ENCODE assay signal across 8 cellular contexts in genomic region chr1:8395433-8395866, GRCh38.
DNase-seq lines count a peak whose midpoint lies in the region; ATAC-seq and TF ChIP-seq lines count a peak whose summit lies in the region.

No MANE protein-coding gene starts in this region.

- peaks cover 3 to 12% of the 10 kb centered on the region in 2 donors for H3K4me1 ChIP-seq in breast epithelium
- H3K4me1 ChIP-seq in trophoblast cell (ENCODE audit: control insufficient read depth in 1 of 2, insufficient read depth in 2 of 2, low read length in 2 of 2) = peaks cover 9 to 27% of the 10 kb centered on the region in 2 experiments

- no peak overlapping the region for H2BK5ac ChIP-seq in trophoblast cell (ENCODE audit: low read depth, low read length, poor library complexity)

- H3K36me3 ChIP-seq in breast epithelium = no peaks in the 10 kb centered on the region
- peaks cover 0 to 3% of the 10 kb centered on the region in 2 experiments for H3K36me3 ChIP-seq in trophoblast cell (ENCODE audit: control insufficient read depth in 1 of 2, insufficient read depth in 2 of 2, low read length in 2 of 2)

- H3K4ac ChIP-seq in trophoblast cell (ENCODE audit: low read depth, low read length) = peak overlapping the region; percentile 48

- no peak overlapping the region for H4K12ac ChIP-seq in trophoblast cell (ENCODE audit: low read depth, low read length)

- H2BK12ac ChIP-seq in trophoblast cell (ENCODE audit: low read length) = no peak overlapping the region

- no peak overlapping the region for H2AFZ ChIP-seq in trophoblast cell (ENCODE audit: insufficient read depth, low read length, poor library complexity)

- peaks cover 2% of the 10 kb centered on the region for H3K79me2 ChIP-seq in trophoblast cell (ENCODE audit: control insufficient read depth, insufficient read depth, low read length, poor library complexity)

- no peak for TF ChIP-seq CTCF in breast epithelium (IDR thresholded peaks at IDR 0.05)

- H3K9ac ChIP-seq in trophoblast cell (ENCODE audit: low read length) = no peak overlapping the region

- DNase-seq in M059J (ENCODE audit: low read depth) (peak; percentile 64), breast epithelium (ENCODE audit: low spot score in 2 of 2) (no peak), trophoblast cell (no peak), posterior vena cava (ENCODE audit: low spot score) (no peak)
- no peak for DNase-seq in effector CD4-positive, alpha-beta T cell

- no peak overlapping the region for H3K14ac ChIP-seq in trophoblast cell (ENCODE audit: low read length)

- no peak for ATAC-seq in HG02938 (IDR thresholded peaks at IDR 0.05; ENCODE audit: unreplicated experiment)
- ATAC-seq in HG03095 (IDR thresholded peaks at IDR 0.05; ENCODE audit: unreplicated experiment) = no peak

- no peak overlapping the region for H4K8ac ChIP-seq in trophoblast cell (ENCODE audit: low read depth, low read length)

- H4K91ac ChIP-seq in trophoblast cell (ENCODE audit: low read depth, low read length) = no peak overlapping the region

- H3K23ac ChIP-seq in trophoblast cell (ENCODE audit: low read length) = no peak overlapping the region

- no peaks in the 10 kb centered on the region for H3K9me3 ChIP-seq in breast epithelium
- H3K9me3 ChIP-seq in trophoblast cell (ENCODE audit: insufficient read depth, low read depth, low read length) = no peaks in the 10 kb centered on the region

- peak overlapping the region; percentile 50 for H3K4me2 ChIP-seq in trophoblast cell (ENCODE audit: low read length)

- H3K18ac ChIP-seq in trophoblast cell (ENCODE audit: low read length) = peak overlapping the region; percentile 68

- H3K4me3 ChIP-seq in GM08714 (ENCODE audit: low read length) = peak overlapping the region; percentile 44; the same call in 1 of the 2 replicates
- peak overlapping the region in 1 of 3 donors; percentile 12 for H3K4me3 ChIP-seq in breast epithelium
- no peak overlapping the region for H3K4me3 ChIP-seq in trophoblast cell (ENCODE audit: low read depth, low read length)

- no peak overlapping the region for H2BK120ac ChIP-seq in trophoblast cell (ENCODE audit: insufficient read depth, low read length, poor library complexity)

- no peak overlapping the region for H2AK5ac ChIP-seq in trophoblast cell (ENCODE audit: low read length)

- H3K27me3 ChIP-seq in breast epithelium = no peaks in the 10 kb centered on the region
- H3K27me3 ChIP-seq in trophoblast cell (ENCODE audit: insufficient read depth, low read length) = no peaks in the 10 kb centered on the region

- no peak for TF ChIP-seq POLR2A in breast epithelium (IDR thresholded peaks at IDR 0.05)

- H3K27ac ChIP-seq in breast epithelium (peak overlapping the region; percentile 45 to 71), trophoblast cell (ENCODE audit: low read depth, low read length) (peak overlapping the region; percentile 83)

- H3K79me1 ChIP-seq in trophoblast cell (ENCODE audit: low read length) = no peaks in the 10 kb centered on the region

- WGBS in trophoblast cell (ENCODE audit: extremely low coverage, insufficient coverage, insufficient read length) = no CpG with 5 or more reads among the region's 2 CpGs

- intact Hi-C loops in breast epithelium (cut with DNase I; ENCODE audit: low total_unique reads) (no loop called here), posterior vena cava (cut with DNase I) (no loop called here)
